In genomic region chrX:2823795-2824386, GRCh38 we compare ENCODE assay signal across 21 cellular contexts. TPM values are rescaled to one million over a fixed set of nuclear protein-coding genes. Genes with fewer than 3 reads are reported as not detected.
"Had no signal": no experiment of that assay in that cellular context is flagged by ENCODE, and none has a peak within 500 bp of the region (broad histone marks: within the 10 kb centered on the region; RNA-seq: fewer than 3 reads in every experiment).

No MANE protein-coding gene starts in this region.

- H3K9me3 Mint-ChIP-seq: activated CD4-positive, alpha-beta memory T cell treated with anti-CD3 and anti-CD28 coated beads, Interleukin-2, amount 10 ng/mL, durations not matched to agents 7 days and 5 days; activated naive CD4-positive, alpha-beta T cell treated with anti-CD3 and anti-CD28 coated beads, Interleukin-2, amount 50 U/mL, for 72 hours; central memory CD8-positive, alpha-beta T cell; dendritic cell treated with granulocyte-macrophage colony-stimulating factor and Interleukin-4, amounts not matched to agents 40 ng/mL and 50 ng/mL, for 4 days; effector memory CD8-positive, alpha-beta T cell; immature natural killer cell; natural killer cell; stimulated activated naive CD8-positive, alpha-beta T cell treated with anti-CD3 and anti-CD28 coated beads, Interleukin-15, amount 100 ng/mL, for 72 hours had no signal

- H3K36me3 ChIP-seq: heart left ventricle, uterus had no signal

- H3K4me3 ChIP-seq: heart left ventricle, uterus had no signal

- H3K4me1 ChIP-seq: uterus had no signal

- H3K27me3 ChIP-seq: uterus had no signal

- H3K27ac Mint-ChIP-seq: activated CD4-positive, alpha-beta memory T cell treated with anti-CD3 and anti-CD28 coated beads, Interleukin-2, amount 10 ng/mL, durations not matched to agents 7 days and 5 days; activated naive CD4-positive, alpha-beta T cell treated with anti-CD3 and anti-CD28 coated beads, Interleukin-2, amount 50 U/mL, for 72 hours; brain; dendritic cell treated with granulocyte-macrophage colony-stimulating factor and Interleukin-4, amounts not matched to agents 40 ng/mL and 50 ng/mL, for 4 days; effector memory CD8-positive, alpha-beta T cell; immature natural killer cell; natural killer cell; stimulated activated naive CD8-positive, alpha-beta T cell treated with anti-CD3 and anti-CD28 coated beads, Interleukin-15, amount 100 ng/mL, for 72 hours had no signal

- DNase-seq: activated CD4-positive, alpha-beta memory T cell treated with anti-CD3 and anti-CD28 coated beads, Interleukin-2, amount 10 ng/mL, durations not matched to agents 7 days and 5 days; activated CD4-positive, alpha-beta T cell treated with anti-CD3 and anti-CD28 coated beads for 1 hour; activated effector memory CD4-positive, alpha-beta T cell treated with anti-CD3 and anti-CD28 coated beads, Interleukin-2, amount 50 U/mL, for 16 hours; activated T-cell treated with anti-CD3 and anti-CD28 coated beads, Interleukin-2, amount 50 U/mL, for 48 hours; amygdala; effector memory CD8-positive, alpha-beta T cell; heart left ventricle; immature natural killer cell; mammary epithelial cell; natural killer cell; SK-N-SH; stimulated activated CD4-positive, alpha-beta T cell treated with anti-CD3 and anti-CD28 coated beads, Interleukin-1b, Interleukin-23, amount 100 ng/mL, for 48 hours; stimulated activated naive CD8-positive, alpha-beta T cell treated with anti-CD3 and anti-CD28 coated beads, Interleukin-15, amount 100 ng/mL, for 72 hours; T-helper 1 cell; T1000 had no signal

- H3K9me3 ChIP-seq: heart left ventricle, SK-N-SH, uterus had no signal

- H3K4me1 Mint-ChIP-seq: brain; central memory CD8-positive, alpha-beta T cell had no signal

- H3K4me3 Mint-ChIP-seq: activated CD4-positive, alpha-beta memory T cell treated with anti-CD3 and anti-CD28 coated beads, Interleukin-2, amount 10 ng/mL, durations not matched to agents 7 days and 5 days; brain; central memory CD8-positive, alpha-beta T cell; dendritic cell treated with granulocyte-macrophage colony-stimulating factor and Interleukin-4, amounts not matched to agents 40 ng/mL and 50 ng/mL, for 4 days; effector memory CD8-positive, alpha-beta T cell; immature natural killer cell; natural killer cell; stimulated activated naive CD8-positive, alpha-beta T cell treated with anti-CD3 and anti-CD28 coated beads, Interleukin-15, amount 100 ng/mL, for 72 hours had no signal

- ATAC-seq: activated naive CD4-positive, alpha-beta T cell treated with anti-CD3 and anti-CD28 coated beads, Interleukin-2, amount 50 U/mL, for 72 hours; effector memory CD8-positive, alpha-beta T cell; heart left ventricle; natural killer cell; stimulated activated naive CD8-positive, alpha-beta T cell treated with anti-CD3 and anti-CD28 coated beads, Interleukin-15, amount 100 ng/mL, for 72 hours had no signal

- H3K9ac ChIP-seq: SK-N-SH had no signal

- H3K27ac ChIP-seq: epithelial cell of prostate, heart left ventricle, uterus had no signal

- H3K36me3 Mint-ChIP-seq: activated naive CD4-positive, alpha-beta T cell treated with anti-CD3 and anti-CD28 coated beads, Interleukin-2, amount 50 U/mL, for 72 hours; brain; immature natural killer cell; natural killer cell had no signal

- H3K27me3 Mint-ChIP-seq: activated CD4-positive, alpha-beta memory T cell treated with anti-CD3 and anti-CD28 coated beads, Interleukin-2, amount 10 ng/mL, durations not matched to agents 7 days and 5 days; brain; central memory CD8-positive, alpha-beta T cell; dendritic cell treated with granulocyte-macrophage colony-stimulating factor and Interleukin-4, amounts not matched to agents 40 ng/mL and 50 ng/mL, for 4 days; stimulated activated naive CD8-positive, alpha-beta T cell treated with anti-CD3 and anti-CD28 coated beads, Interleukin-15, amount 100 ng/mL, for 72 hours had no signal

- H3K4me2 ChIP-seq: SK-N-SH had no signal

RNA-seq across cellular contexts. Expression of gene GYG2, which starts 4.8 kb away (rescaled TPM):
- total RNA-seq: activated CD4-positive, alpha-beta memory T cell treated with anti-CD3 and anti-CD28 coated beads, Interleukin-2, amount 10 ng/mL, durations not matched to agents 7 days and 5 days; activated naive CD4-positive, alpha-beta T cell treated with anti-CD3 and anti-CD28 coated beads, Interleukin-2, amount 50 U/mL, for 72 hours; mammary epithelial cell; natural killer cell had no signal
